In genomic region chr2:85772841-85773491, GRCh38 we compare ENCODE assay signal across 10 cellular contexts. TPM values are rescaled to one million over a fixed set of nuclear protein-coding genes. Genes with fewer than 3 reads are reported as not detected.
DNase-seq lines count a peak whose midpoint lies in the region; ATAC-seq and TF ChIP-seq lines count a peak whose summit lies in the region.
"Had no signal": no experiment of that assay in that cellular context is flagged by ENCODE, and none has a peak within 500 bp of the region (broad histone marks: within the 10 kb centered on the region; RNA-seq: fewer than 3 reads in every experiment).

No MANE protein-coding gene starts in this region.

- peak overlapping the region; percentile 48 to 59 for H3K27ac ChIP-seq in prostate gland

- WGBS in prostate gland, result 28% methylated on average over 16 of the region's 16 CpGs

- H3K4me3 ChIP-seq in AG10803 (ENCODE audit: low read length) (peak overlapping the region; percentile 46), adipocyte (ENCODE audit: low read length) (peak overlapping the region; percentile 70), prostate gland (no peak overlapping the region)
- H3K4me3 ChIP-seq: GM12878 had no signal

- TF ChIP-seq CTCF in AG10803 (conservative IDR thresholded peaks at IDR 0.05; ENCODE audit: low read length) (no peak), prostate gland (IDR thresholded peaks at IDR 0.05) (no peak)

- peak overlapping the region; percentile 91 for H3K9ac ChIP-seq in adipocyte (ENCODE audit: low read length)

- intact Hi-C loops in Right ventricle myocardium superior (cut with DNase I) (no loop called here), prostate gland (cut with DNase I) (no loop called here)

- H3K36me3 ChIP-seq in adipocyte (ENCODE audit: control insufficient read depth, insufficient read depth, low read length, severe bottlenecking) (peaks cover 50% of the 10 kb centered on the region), prostate gland (no peaks in the 10 kb centered on the region)

- H3K4me1 ChIP-seq in adipocyte (ENCODE audit: control insufficient read depth, insufficient read depth, low read length) (peaks cover 80% of the 10 kb centered on the region), prostate gland (replicated peaks) (peaks cover 12% of the 10 kb centered on the region)

- DNase-seq in AG10803 (ENCODE audit: low read depth) (no peak), adipocyte (ENCODE audit: low read depth) (no peak), Right ventricle myocardium superior (no peak), prostate gland (ENCODE audit: low spot score) (no peak)
- DNase-seq in activated effector memory CD4-positive, alpha-beta T cell treated with Interleukin-2 at 50 U/mL for 16 hours, result no peak
- DNase-seq: CD4-positive, alpha-beta memory T cell had no signal

- ATAC-seq in Right ventricle myocardium superior (ENCODE audit: poor library complexity), result peak; percentile 31
- no peak for ATAC-seq in GM18498 (IDR thresholded peaks at IDR 0.05; ENCODE audit: unreplicated experiment)
- no peak for ATAC-seq in GM18858 (IDR thresholded peaks at IDR 0.05; ENCODE audit: unreplicated experiment)
- no peak for ATAC-seq in HG02623 (IDR thresholded peaks at IDR 0.05; ENCODE audit: unreplicated experiment)
- ATAC-seq: GM12878 had no signal

- TF ChIP-seq POLR2A in prostate gland (IDR thresholded peaks at IDR 0.05), result no peak

- H3K27me3 ChIP-seq in adipocyte (replicated peaks; ENCODE audit: control insufficient read depth, insufficient read depth, low read length), result no peaks in the 10 kb centered on the region
- no peaks in the 10 kb centered on the region for H3K27me3 ChIP-seq in prostate gland (replicated peaks; ENCODE audit: insufficient read depth)

- H3K9me3 ChIP-seq in adipocyte (ENCODE audit: control insufficient read depth, low read length) (no peaks in the 10 kb centered on the region), prostate gland (no peaks in the 10 kb centered on the region)

RNA-seq across cellular contexts. Expression of gene ATOH8, which starts 19.2 kb away (rescaled TPM):
- total RNA-seq in Right ventricle myocardium superior (25.8 TPM), prostate gland (10 to 100 TPM; 40.1 to 49.8 TPM)
- total RNA-seq: CD4-positive, alpha-beta memory T cell; GM12878 had no signal

Comparison
In these comparisons a context has a peak if more than half of its experiments do, and no peak if none do; other contexts are left out.
1. H3K4me3 ChIP-seq: peak in AG10803 (single experiment) and adipocyte (single experiment); none in prostate gland (0 of 2).